In genomic region chr16:57479043-57479421, GRCh38 we compare ENCODE assay signal across 9 cellular contexts. TPM values are rescaled to one million over a fixed set of nuclear protein-coding genes. Genes with fewer than 3 reads are reported as not detected.
DNase-seq lines count a peak whose midpoint lies in the region; ATAC-seq lines count a peak whose summit lies in the region.
"Had no signal": no experiment of that assay in that cellular context is flagged by ENCODE, and none has a peak within 500 bp of the region (broad histone marks: within the 10 kb centered on the region; RNA-seq: fewer than 3 reads in every experiment).

No MANE protein-coding gene starts in this region.

- H3K36me3 Mint-ChIP-seq in memory B cell: no peaks in the 10 kb centered on the region
- H3K36me3 Mint-ChIP-seq in activated T-helper 1 cell treated with anti-CD3 and anti-CD28 coated beads, Interleukin-12 subunit alpha, Interleukin-12 subunit beta, Interleukin-2, Interleukin-4 antibody, amounts not matched to agents 30 ng/mL and 10 ng/mL and 1 ng/mL, durations not matched to agents 14 hours and 24 hours and 36 hours (ENCODE audit: low read depth): no peaks in the 10 kb centered on the region
- peaks cover 0 to 2% (median 0%) of the 10 kb centered on the region in 3 donors for H3K36me3 Mint-ChIP-seq in CD8-positive, alpha-beta memory T cell
- H3K36me3 Mint-ChIP-seq in activated naive CD8-positive, alpha-beta T cell treated with anti-CD3 and anti-CD28 coated beads for 36 hours: no peaks in the 10 kb centered on the region

- H3K9me3 ChIP-seq in HUES64 (ENCODE audit: insufficient read depth, low read depth, low read length) (no peaks in the 10 kb centered on the region), endocrine pancreas (ENCODE audit: control insufficient read depth, low read length) (no peaks in the 10 kb centered on the region), subcutaneous abdominal adipose tissue (ENCODE audit: control insufficient read depth in 5 of 5, low read length in 5 of 5) (no peaks in the 10 kb centered on the region)
- H3K9me3 ChIP-seq in CD8-positive, alpha-beta memory T cell (ENCODE audit: low read length): no peaks in the 10 kb centered on the region

- H3K36me3 ChIP-seq in HUES64 (ENCODE audit: insufficient read depth, low read length): 0 out of 2 replicates have a peak, but pooled peaks cover 4% of the 10 kb centered on the region
- H3K36me3 ChIP-seq in endocrine pancreas (ENCODE audit: control insufficient read depth, insufficient read depth, low read length): no peaks in the 10 kb centered on the region
- peaks cover 0 to 12% (median 4%) of the 10 kb centered on the region in 5 donors for H3K36me3 ChIP-seq in subcutaneous abdominal adipose tissue (ENCODE audit: control insufficient read depth in 5 of 5, insufficient read depth in 5 of 5, low read length in 5 of 5)
- H3K36me3 ChIP-seq in CD8-positive, alpha-beta memory T cell (ENCODE audit: insufficient read depth, low read length): no peaks in the 10 kb centered on the region

- peak overlapping the region; percentile 65 for H3K4me3 Mint-ChIP-seq in memory B cell
- H3K4me3 Mint-ChIP-seq in activated T-helper 1 cell treated with anti-CD3 and anti-CD28 coated beads, Interleukin-12 subunit alpha, Interleukin-12 subunit beta, Interleukin-2, Interleukin-4 antibody, amounts not matched to agents 30 ng/mL and 10 ng/mL and 1 ng/mL, durations not matched to agents 14 hours and 24 hours and 36 hours: no peak overlapping the region
- no peak overlapping the region for H3K4me3 Mint-ChIP-seq in CD8-positive, alpha-beta memory T cell
- H3K4me3 Mint-ChIP-seq in activated naive CD8-positive, alpha-beta T cell treated with anti-CD3 and anti-CD28 coated beads for 36 hours: no peak overlapping the region

- H3K27me3 ChIP-seq in HUES64 (ENCODE audit: insufficient read depth, low read length): peaks cover 10% of the 10 kb centered on the region; the same call in 1 of the 2 replicates
- no peaks in the 10 kb centered on the region for H3K27me3 ChIP-seq in endocrine pancreas (ENCODE audit: control insufficient read depth, insufficient read depth, low read length)
- peaks cover 0 to 15% (median 9%) of the 10 kb centered on the region in 5 donors for H3K27me3 ChIP-seq in subcutaneous abdominal adipose tissue (ENCODE audit: control insufficient read depth in 5 of 5, insufficient read depth in 4 of 5, low read length in 5 of 5)
- no peaks in the 10 kb centered on the region for H3K27me3 ChIP-seq in CD8-positive, alpha-beta memory T cell (ENCODE audit: insufficient read depth, low read length, poor library complexity, severe bottlenecking)

- CTCF ChIA-PET in CD8-positive, alpha-beta memory T cell (lab: Charles Lee): interaction anchor here (1.4 kb wide), 1 partner anchor 16 kb away, joined by 3 read pairs; the partner anchor contains the start of gene POLR2C

- intact Hi-C loops in activated T-helper 1 cell treated with anti-CD3 and anti-CD28 coated beads, Interleukin-12 subunit alpha, Interleukin-12 subunit beta, Interleukin-2, Interleukin-4 antibody, amounts not matched to agents 30 ng/mL and 10 ng/mL and 1 ng/mL, durations not matched to agents 14 hours and 24 hours and 36 hours (cut with micrococcal nuclease): loop anchor here (5.0 kb wide), 1 partner anchor 258 kb away; the partner anchor contains the start of gene KATNB1

- peak overlapping the region; percentile 6; the same call in 1 of the 2 replicates for H3K9ac ChIP-seq in HUES64 (ENCODE audit: low read depth, low read length)
- peak overlapping the region; percentile 69 for H3K9ac ChIP-seq in endocrine pancreas (ENCODE audit: control insufficient read depth, insufficient read depth, low read length)
- H3K9ac ChIP-seq in subcutaneous abdominal adipose tissue (ENCODE audit: low read length in 5 of 5): peak overlapping the region in 2 of 5 donors; percentile 48 to 65

- H3K4me1 ChIP-seq in HUES64 (ENCODE audit: insufficient read depth, low read length) (peaks cover 33% of the 10 kb centered on the region), endocrine pancreas (ENCODE audit: control insufficient read depth, insufficient read depth, low read length) (no peaks in the 10 kb centered on the region), subcutaneous abdominal adipose tissue (ENCODE audit: control insufficient read depth in 5 of 5, insufficient read depth in 5 of 5, low read length in 5 of 5) (peaks cover 4 to 53% (median 26%) of the 10 kb centered on the region in 5 donors)
- peaks cover 16% of the 10 kb centered on the region for H3K4me1 ChIP-seq in CD8-positive, alpha-beta memory T cell (ENCODE audit: insufficient read depth, low read length)

- no peaks in the 10 kb centered on the region for H3K9me3 Mint-ChIP-seq in memory B cell
- H3K9me3 Mint-ChIP-seq in activated T-helper 1 cell treated with anti-CD3 and anti-CD28 coated beads, Interleukin-12 subunit alpha, Interleukin-12 subunit beta, Interleukin-2, Interleukin-4 antibody, amounts not matched to agents 30 ng/mL and 10 ng/mL and 1 ng/mL, durations not matched to agents 14 hours and 24 hours and 36 hours: no peaks in the 10 kb centered on the region
- no peaks in the 10 kb centered on the region for H3K9me3 Mint-ChIP-seq in CD8-positive, alpha-beta memory T cell
- H3K9me3 Mint-ChIP-seq in activated naive CD8-positive, alpha-beta T cell treated with anti-CD3 and anti-CD28 coated beads for 36 hours: no peaks in the 10 kb centered on the region

- POLR2A ChIA-PET in CD8-positive, alpha-beta memory T cell (lab: Charles Lee): no interaction called here

- peaks cover 23% of the 10 kb centered on the region for H3K4me1 Mint-ChIP-seq in memory B cell
- H3K4me1 Mint-ChIP-seq in activated T-helper 1 cell treated with anti-CD3 and anti-CD28 coated beads, Interleukin-12 subunit alpha, Interleukin-12 subunit beta, Interleukin-2, Interleukin-4 antibody, amounts not matched to agents 30 ng/mL and 10 ng/mL and 1 ng/mL, durations not matched to agents 14 hours and 24 hours and 36 hours (ENCODE audit: low read depth): peaks cover 18% of the 10 kb centered on the region
- H3K4me1 Mint-ChIP-seq in CD8-positive, alpha-beta memory T cell: peaks cover 7 to 24% (median 8%) of the 10 kb centered on the region in 3 donors
- peaks cover 17% of the 10 kb centered on the region for H3K4me1 Mint-ChIP-seq in activated naive CD8-positive, alpha-beta T cell treated with anti-CD3 and anti-CD28 coated beads for 36 hours

- peak; percentile 27 for ATAC-seq in memory B cell (ENCODE audit: low read depth)

- peak overlapping the region; percentile 66 for H3K4me3 ChIP-seq in HUES64 (ENCODE audit: low read length)
- H3K4me3 ChIP-seq in endocrine pancreas (ENCODE audit: control insufficient read depth, insufficient read depth, low read length): no peak overlapping the region
- peak overlapping the region in 4 of 5 donors; percentile 50 to 63 (median 58) for H3K4me3 ChIP-seq in subcutaneous abdominal adipose tissue (ENCODE audit: low read depth in 1 of 5, low read length in 5 of 5)
- H3K4me3 ChIP-seq in CD8-positive, alpha-beta memory T cell (ENCODE audit: low read length): no peak overlapping the region

- H3K27ac Mint-ChIP-seq in memory B cell: no peak overlapping the region
- no peak overlapping the region for H3K27ac Mint-ChIP-seq in activated T-helper 1 cell treated with anti-CD3 and anti-CD28 coated beads, Interleukin-12 subunit alpha, Interleukin-12 subunit beta, Interleukin-2, Interleukin-4 antibody, amounts not matched to agents 30 ng/mL and 10 ng/mL and 1 ng/mL, durations not matched to agents 14 hours and 24 hours and 36 hours
- no peak overlapping the region for H3K27ac Mint-ChIP-seq in CD8-positive, alpha-beta memory T cell
- no peak overlapping the region for H3K27ac Mint-ChIP-seq in activated naive CD8-positive, alpha-beta T cell treated with anti-CD3 and anti-CD28 coated beads for 36 hours

- peaks cover 4% of the 10 kb centered on the region for H3K27me3 Mint-ChIP-seq in memory B cell
- H3K27me3 Mint-ChIP-seq in activated T-helper 1 cell treated with anti-CD3 and anti-CD28 coated beads, Interleukin-12 subunit alpha, Interleukin-12 subunit beta, Interleukin-2, Interleukin-4 antibody, amounts not matched to agents 30 ng/mL and 10 ng/mL and 1 ng/mL, durations not matched to agents 14 hours and 24 hours and 36 hours (ENCODE audit: insufficient read depth): peaks cover 2% of the 10 kb centered on the region
- H3K27me3 Mint-ChIP-seq in CD8-positive, alpha-beta memory T cell: no peaks in the 10 kb centered on the region
- no peaks in the 10 kb centered on the region for H3K27me3 Mint-ChIP-seq in activated naive CD8-positive, alpha-beta T cell treated with anti-CD3 and anti-CD28 coated beads for 36 hours

- no peak overlapping the region for H3K27ac ChIP-seq in HUES64 (ENCODE audit: low read depth, low read length)
- no peak overlapping the region for H3K27ac ChIP-seq in subcutaneous abdominal adipose tissue (ENCODE audit: low read depth, low read length)
- H3K27ac ChIP-seq in CD8-positive, alpha-beta memory T cell (ENCODE audit: low read depth, low read length): no peak overlapping the region

- DNase-seq in memory B cell (ENCODE audit: low spot score in 2 of 2) (no peak), NCI-H526 treated with DMSO at 0.1 percent for 48 hours (lab: John Stamatoyannopoulos, UW) (no peak)
- DNase-seq in activated T-helper 1 cell treated with anti-CD3 and anti-CD28 coated beads, Interleukin-12 subunit alpha, Interleukin-12 subunit beta, Interleukin-2, Interleukin-4 antibody, amounts not matched to agents 30 ng/mL and 10 ng/mL and 1 ng/mL, durations not matched to agents 14 hours and 24 hours and 36 hours (ENCODE audit: low spot score): no peak
- no peak for DNase-seq in CD8-positive, alpha-beta memory T cell
- no peak for DNase-seq in activated naive CD8-positive, alpha-beta T cell treated with anti-CD3 and anti-CD28 coated beads for 36 hours
- DNase-seq: activated CD8-positive, alpha-beta memory T cell treated with anti-CD3 and anti-CD28 coated beads for 24 hours had no signal

- 23% methylated on average over 19 of the region's 19 CpGs for WGBS in HUES64

RNA-seq across cellular contexts. Expression of gene DOK4, which starts 7.3 kb away (rescaled TPM):
- polyA plus RNA-seq in HUES64 (2013, experiment 1 of 2): 18.2 TPM
- 21.0 TPM for polyA plus RNA-seq in HUES64 (2013, experiment 2 of 2)
- total RNA-seq in activated T-helper 1 cell treated with anti-CD3 and anti-CD28 coated beads, Interleukin-12 subunit alpha, Interleukin-12 subunit beta, Interleukin-2, Interleukin-4 antibody, amounts not matched to agents 30 ng/mL and 10 ng/mL and 1 ng/mL, durations not matched to agents 14 hours and 24 hours and 36 hours: 4.4 and 4.9 TPM in 2 replicates
- 1 to 10 TPM; 6.8 to 7.0 TPM for total RNA-seq in CD8-positive, alpha-beta memory T cell
- 3.3 TPM for polyA plus RNA-seq in CD8-positive, alpha-beta memory T cell
- total RNA-seq in activated naive CD8-positive, alpha-beta T cell treated with anti-CD3 and anti-CD28 coated beads for 36 hours: 1 to 10 TPM; 4.5 to 4.8 TPM

RNA-seq across cellular contexts. Expression of gene POLR2C, which starts 16.6 kb away (rescaled TPM):
- polyA plus RNA-seq in HUES64 (2013, experiment 1 of 2): 95.1 TPM
- 80.0 TPM for polyA plus RNA-seq in HUES64 (2013, experiment 2 of 2)
- 89.2 and 90.9 TPM in 2 replicates for total RNA-seq in activated T-helper 1 cell treated with anti-CD3 and anti-CD28 coated beads, Interleukin-12 subunit alpha, Interleukin-12 subunit beta, Interleukin-2, Interleukin-4 antibody, amounts not matched to agents 30 ng/mL and 10 ng/mL and 1 ng/mL, durations not matched to agents 14 hours and 24 hours and 36 hours
- total RNA-seq in CD8-positive, alpha-beta memory T cell: 10 to 100 TPM; 92.3 to 95.0 TPM
- polyA plus RNA-seq in CD8-positive, alpha-beta memory T cell: 36.1 TPM
- total RNA-seq in activated naive CD8-positive, alpha-beta T cell treated with anti-CD3 and anti-CD28 coated beads for 36 hours: 10 to 100 TPM; 72.1 to 76.2 TPM

RNA-seq across cellular contexts. Expression of gene COQ9, which starts 31.8 kb away (rescaled TPM):
- polyA plus RNA-seq in HUES64 (2013, experiment 1 of 2): 25.8 TPM
- 26.6 TPM for polyA plus RNA-seq in HUES64 (2013, experiment 2 of 2)
- total RNA-seq in activated T-helper 1 cell treated with anti-CD3 and anti-CD28 coated beads, Interleukin-12 subunit alpha, Interleukin-12 subunit beta, Interleukin-2, Interleukin-4 antibody, amounts not matched to agents 30 ng/mL and 10 ng/mL and 1 ng/mL, durations not matched to agents 14 hours and 24 hours and 36 hours: 51.2 and 51.6 TPM in 2 replicates
- 10 to 100 TPM; 50.5 to 51.9 TPM for total RNA-seq in CD8-positive, alpha-beta memory T cell
- 28.4 TPM for polyA plus RNA-seq in CD8-positive, alpha-beta memory T cell
- total RNA-seq in activated naive CD8-positive, alpha-beta T cell treated with anti-CD3 and anti-CD28 coated beads for 36 hours: 10 to 100 TPM; 46.3 to 49.6 TPM

RNA-seq across cellular contexts. Expression of gene CIAPIN1, which starts 31.8 kb away (rescaled TPM):
- 70.4 TPM for polyA plus RNA-seq in HUES64 (2013, experiment 1 of 2)
- 64.3 TPM for polyA plus RNA-seq in HUES64 (2013, experiment 2 of 2)
- total RNA-seq in activated T-helper 1 cell treated with anti-CD3 and anti-CD28 coated beads, Interleukin-12 subunit alpha, Interleukin-12 subunit beta, Interleukin-2, Interleukin-4 antibody, amounts not matched to agents 30 ng/mL and 10 ng/mL and 1 ng/mL, durations not matched to agents 14 hours and 24 hours and 36 hours: 98.0 and 98.4 TPM in 2 replicates
- total RNA-seq in CD8-positive, alpha-beta memory T cell: 10 to 100 TPM; 79.0 to 81.1 TPM
- polyA plus RNA-seq in CD8-positive, alpha-beta memory T cell: 52.0 TPM
- 10 to 100 TPM; 71.3 to 73.6 TPM for total RNA-seq in activated naive CD8-positive, alpha-beta T cell treated with anti-CD3 and anti-CD28 coated beads for 36 hours

RNA-seq across cellular contexts. Expression of gene CCDC102A, which starts 57.3 kb away (rescaled TPM):
- 6.1 TPM for polyA plus RNA-seq in HUES64 (2013, experiment 1 of 2)
- polyA plus RNA-seq in HUES64 (2013, experiment 2 of 2): 4.8 TPM
- 5.7 and 7.3 TPM in 2 replicates for total RNA-seq in activated T-helper 1 cell treated with anti-CD3 and anti-CD28 coated beads, Interleukin-12 subunit alpha, Interleukin-12 subunit beta, Interleukin-2, Interleukin-4 antibody, amounts not matched to agents 30 ng/mL and 10 ng/mL and 1 ng/mL, durations not matched to agents 14 hours and 24 hours and 36 hours
- total RNA-seq in CD8-positive, alpha-beta memory T cell: 10 to 100 TPM; 27.0 to 28.1 TPM
- polyA plus RNA-seq in CD8-positive, alpha-beta memory T cell: 22.6 TPM
- 10 to 100 TPM in 1 of 2 experiments, 1 to 10 TPM in 1; 8.7 to 10.2 TPM for total RNA-seq in activated naive CD8-positive, alpha-beta T cell treated with anti-CD3 and anti-CD28 coated beads for 36 hours

Comparison
In these comparisons a context has a peak if more than half of its experiments do, and no peak if none do; other contexts are left out.
1. H3K4me3 ChIP-seq: peak in HUES64 (single experiment) and subcutaneous abdominal adipose tissue (4 of 5); none in endocrine pancreas (single experiment) and CD8-positive, alpha-beta memory T cell (single experiment).